In genomic region chr4:155336242-155336641, GRCh38 we compare ENCODE assay signal across 8 cellular contexts.
"Had no signal": no experiment of that assay in that cellular context is flagged by ENCODE, and none has a peak within 500 bp of the region (broad histone marks: within the 10 kb centered on the region; RNA-seq: fewer than 3 reads in every experiment).

No MANE protein-coding gene starts in this region.

- H3K4me3 ChIP-seq: GM23338, HAP-1 had no signal

- H3K4me1 Mint-ChIP-seq: GM23338, IgD-negative memory B cell had no signal

- H3K4me1 ChIP-seq: HAP-1 had no signal

- H3K4me3 Mint-ChIP-seq: GM23338, HFFc6, IgD-negative memory B cell had no signal

- DNase-seq: H7, HFFc6, KG1 had no signal

- H3K27me3 Mint-ChIP-seq: IgD-negative memory B cell had no signal

- H3K27ac ChIP-seq: HL-60 had no signal

- H2AFZ ChIP-seq: GM23338 had no signal

- H3K27ac Mint-ChIP-seq: GM23338, HFFc6, IgD-negative memory B cell had no signal

- H3K9me3 ChIP-seq: HAP-1 had no signal

- ATAC-seq: GM23338, HCT116 had no signal

- H3K36me3 ChIP-seq: HAP-1 had no signal

- H3K4me2 ChIP-seq: GM23338 had no signal
